In the genomic region with DNA sequence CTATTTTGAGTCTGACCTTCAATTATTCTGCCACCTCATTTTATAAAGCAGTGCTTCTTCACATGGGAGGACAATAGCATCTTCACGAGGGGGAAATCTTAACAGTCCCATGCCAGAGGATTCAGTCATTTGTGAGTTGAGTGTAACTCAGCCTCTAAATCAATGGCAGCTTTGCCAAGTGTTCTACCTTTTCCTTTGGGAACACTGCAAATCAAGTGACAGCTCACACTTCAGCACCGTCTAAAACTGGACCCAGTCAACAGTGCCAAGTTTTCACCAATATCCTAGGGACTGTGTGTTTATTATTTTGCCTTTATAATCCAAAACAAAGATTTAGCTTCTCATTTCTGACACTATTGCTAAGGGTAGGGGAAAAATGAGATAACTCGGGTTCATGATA, we compare ENCODE assay signal across 23 cellular contexts.
"Had no signal": no experiment of that assay in that cellular context is flagged by ENCODE, and none has a peak within 500 bp of the region (broad histone marks: within the 10 kb centered on the region; RNA-seq: fewer than 3 reads in every experiment).

No MANE protein-coding gene starts in this region.

- H3K4me1 ChIP-seq: ascending aorta, transverse colon had no signal

- H3K9me3 Mint-ChIP-seq: activated CD4-positive, alpha-beta memory T cell treated with anti-CD3 and anti-CD28 coated beads for 36 hours; activated naive CD4-positive, alpha-beta T cell treated with anti-CD3 and anti-CD28 coated beads, Interleukin-2, amount 10 ng/mL, durations not matched to agents 7 days and 5 days had no signal

- H3K36me3 ChIP-seq: ascending aorta, neutrophil, transverse colon had no signal

- H3K27ac Mint-ChIP-seq: activated CD4-positive, alpha-beta memory T cell treated with anti-CD3 and anti-CD28 coated beads for 36 hours; activated CD8-positive, alpha-beta memory T cell treated with anti-CD3 and anti-CD28 coated beads, Interleukin-2, amount 10 ng/mL, durations not matched to agents 7 days and 5 days; activated naive CD4-positive, alpha-beta T cell treated with anti-CD3 and anti-CD28 coated beads, Interleukin-2, amount 10 ng/mL, durations not matched to agents 7 days and 5 days; naive thymus-derived CD4-positive, alpha-beta T cell; T-cell had no signal

- H3K27me3 ChIP-seq: ascending aorta, neutrophil, transverse colon had no signal

- DNase-seq: activated CD4-positive, alpha-beta memory T cell treated with anti-CD3 and anti-CD28 coated beads for 36 hours; activated CD4-positive, alpha-beta T cell treated with anti-CD3 and anti-CD28 coated beads for 1 hour; activated CD8-positive, alpha-beta memory T cell treated with anti-CD3 and anti-CD28 coated beads, Interleukin-2, amount 10 ng/mL, durations not matched to agents 7 days and 5 days; activated naive CD4-positive, alpha-beta T cell treated with anti-CD3 and anti-CD28 coated beads, Interleukin-2, amount 10 ng/mL, durations not matched to agents 7 days and 5 days; activated T-cell treated with anti-CD3 and anti-CD28 coated beads, Interleukin-2, amount 50 U/mL, for 1 hour; caudate nucleus; cortex of kidney; effector CD8-positive, alpha-beta T cell; foreskin fibroblast; mucosa of descending colon; naive thymus-derived CD4-positive, alpha-beta T cell; posterior cingulate gyrus; SK-N-SH; stimulated activated CD4-positive, alpha-beta T cell treated with anti-CD3 and anti-CD28 coated beads, Interleukin-4, amount 100 ng/mL, for 24 hours; stimulated activated naive CD8-positive, alpha-beta T cell treated with anti-CD3 and anti-CD28 coated beads, Interleukin-15, Interleukin-2, amounts not matched to agents 100 U/mL and 50 U/mL, for 24 hours; T-cell; T-helper 9 cell; transverse colon had no signal

- H3K27me3 Mint-ChIP-seq: activated CD4-positive, alpha-beta memory T cell treated with anti-CD3 and anti-CD28 coated beads for 36 hours; activated CD8-positive, alpha-beta memory T cell treated with anti-CD3 and anti-CD28 coated beads, Interleukin-2, amount 10 ng/mL, durations not matched to agents 7 days and 5 days; activated naive CD4-positive, alpha-beta T cell treated with anti-CD3 and anti-CD28 coated beads, Interleukin-2, amount 10 ng/mL, durations not matched to agents 7 days and 5 days; naive thymus-derived CD4-positive, alpha-beta T cell; T-cell had no signal

- H3K4me1 Mint-ChIP-seq: activated CD8-positive, alpha-beta memory T cell treated with anti-CD3 and anti-CD28 coated beads, Interleukin-2, amount 10 ng/mL, durations not matched to agents 7 days and 5 days; activated naive CD4-positive, alpha-beta T cell treated with anti-CD3 and anti-CD28 coated beads, Interleukin-2, amount 10 ng/mL, durations not matched to agents 7 days and 5 days; naive thymus-derived CD4-positive, alpha-beta T cell; T-cell had no signal

- H3K9me3 ChIP-seq: ascending aorta, mucosa of descending colon, neutrophil, SK-N-SH, transverse colon had no signal

- H3K27ac ChIP-seq: ascending aorta, neutrophil, skin epidermis, transverse colon, VCaP had no signal

- H3K4me3 ChIP-seq: ascending aorta, lung, mucosa of descending colon, skin epidermis, transverse colon had no signal

- H3K36me3 Mint-ChIP-seq: activated CD4-positive, alpha-beta memory T cell treated with anti-CD3 and anti-CD28 coated beads for 36 hours; activated CD8-positive, alpha-beta memory T cell treated with anti-CD3 and anti-CD28 coated beads, Interleukin-2, amount 10 ng/mL, durations not matched to agents 7 days and 5 days; activated naive CD4-positive, alpha-beta T cell treated with anti-CD3 and anti-CD28 coated beads, Interleukin-2, amount 10 ng/mL, durations not matched to agents 7 days and 5 days; naive thymus-derived CD4-positive, alpha-beta T cell; T-cell had no signal

- ATAC-seq: activated CD8-positive, alpha-beta memory T cell treated with anti-CD3 and anti-CD28 coated beads, Interleukin-2, amount 10 ng/mL, durations not matched to agents 7 days and 5 days; mucosa of descending colon; naive thymus-derived CD4-positive, alpha-beta T cell; stimulated activated naive CD8-positive, alpha-beta T cell treated with anti-CD3 and anti-CD28 coated beads, Interleukin-15, Interleukin-2, amounts not matched to agents 100 U/mL and 50 U/mL, for 24 hours; T-cell had no signal

- H3K4me3 Mint-ChIP-seq: activated CD4-positive, alpha-beta memory T cell treated with anti-CD3 and anti-CD28 coated beads for 36 hours; activated CD8-positive, alpha-beta memory T cell treated with anti-CD3 and anti-CD28 coated beads, Interleukin-2, amount 10 ng/mL, durations not matched to agents 7 days and 5 days; activated naive CD4-positive, alpha-beta T cell treated with anti-CD3 and anti-CD28 coated beads, Interleukin-2, amount 10 ng/mL, durations not matched to agents 7 days and 5 days; naive thymus-derived CD4-positive, alpha-beta T cell; T-cell had no signal
